In genomic region chr11:4607782-4608666, GRCh38 we compare ENCODE assay signal across 8 cellular contexts. TPM values are rescaled to one million over a fixed set of nuclear protein-coding genes. Genes with fewer than 3 reads are reported as not detected.
DNase-seq lines count a peak whose midpoint lies in the region; ATAC-seq and TF ChIP-seq lines count a peak whose summit lies in the region.

A gene with protein sequence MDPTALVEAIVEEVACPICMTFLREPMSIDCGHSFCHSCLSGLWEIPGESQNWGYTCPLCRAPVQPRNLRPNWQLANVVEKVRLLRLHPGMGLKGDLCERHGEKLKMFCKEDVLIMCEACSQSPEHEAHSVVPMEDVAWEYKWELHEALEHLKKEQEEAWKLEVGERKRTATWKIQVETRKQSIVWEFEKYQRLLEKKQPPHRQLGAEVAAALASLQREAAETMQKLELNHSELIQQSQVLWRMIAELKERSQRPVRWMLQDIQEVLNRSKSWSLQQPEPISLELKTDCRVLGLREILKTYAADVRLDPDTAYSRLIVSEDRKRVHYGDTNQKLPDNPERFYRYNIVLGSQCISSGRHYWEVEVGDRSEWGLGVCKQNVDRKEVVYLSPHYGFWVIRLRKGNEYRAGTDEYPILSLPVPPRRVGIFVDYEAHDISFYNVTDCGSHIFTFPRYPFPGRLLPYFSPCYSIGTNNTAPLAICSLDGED (minus strand): TSS chr11:4608231. CDS start chr11:4605504, 2,727 bp downstream.

- intact Hi-C loops in dendritic cell treated with granulocyte-macrophage colony-stimulating factor and Interleukin-4, amounts not matched to agents 40 ng/mL and 50 ng/mL, for 4 days (cut with micrococcal nuclease): no loop called here

- no peaks in the 10 kb centered on the region for H3K27me3 Mint-ChIP-seq in dendritic cell treated with granulocyte-macrophage colony-stimulating factor and Interleukin-4, amounts not matched to agents 40 ng/mL and 50 ng/mL, for 4 days

- DNase-seq in AG20443 (ENCODE audit: low spot score) (peak; percentile 99), NCI-H526 treated with DMSO at 0.1 percent for 48 hours (lab: John Stamatoyannopoulos, UW) (peak; percentile 94), left lobe of liver (ENCODE audit: low spot score) (peak; percentile 98)
- DNase-seq in activated CD4-positive, alpha-beta T cell treated with anti-CD3 and anti-CD28 coated beads, Interleukin-2, amount 50 U/mL, for 24 hours (ENCODE audit: low read depth in 1 of 2, low spot score in 1 of 2): peak; percentile 85 to 93
- peak; percentile 95 for DNase-seq in stimulated activated CD4-positive, alpha-beta T cell treated with anti-CD3 and anti-CD28 coated beads, Interleukin-4, amount 100 ng/mL, for 1 hour

- peak within 1 kb of the TSS; percentile 94 for H3K27ac Mint-ChIP-seq in dendritic cell treated with granulocyte-macrophage colony-stimulating factor and Interleukin-4, amounts not matched to agents 40 ng/mL and 50 ng/mL, for 4 days

- peaks cover 30% of the 10 kb centered on the region for H3K4me1 Mint-ChIP-seq in dendritic cell treated with granulocyte-macrophage colony-stimulating factor and Interleukin-4, amounts not matched to agents 40 ng/mL and 50 ng/mL, for 4 days (ENCODE audit: low read depth)

- peak within 1 kb of the TSS; percentile 93 for H3K4me3 Mint-ChIP-seq in dendritic cell treated with granulocyte-macrophage colony-stimulating factor and Interleukin-4, amounts not matched to agents 40 ng/mL and 50 ng/mL, for 4 days

- H3K9me3 Mint-ChIP-seq in dendritic cell treated with granulocyte-macrophage colony-stimulating factor and Interleukin-4, amounts not matched to agents 40 ng/mL and 50 ng/mL, for 4 days: no peaks in the 10 kb centered on the region

- H3K36me3 Mint-ChIP-seq in dendritic cell treated with granulocyte-macrophage colony-stimulating factor and Interleukin-4, amounts not matched to agents 40 ng/mL and 50 ng/mL, for 4 days (ENCODE audit: low read depth): peaks cover 28% of the 10 kb centered on the region

- TF ChIP-seq POLR2A in GM19099 (IDR thresholded peaks at IDR 0.05; ENCODE audit: extremely low read depth, insufficient read length, low read depth): peak; percentile 79

- ATAC-seq in HG03432 (IDR thresholded peaks at IDR 0.05; ENCODE audit: unreplicated experiment): peak; percentile 100
- ATAC-seq in left lobe of liver: peak; percentile 98

RNA-seq across cellular contexts. Expression of the gene that starts here (rescaled TPM):
- total RNA-seq in left lobe of liver: 4.5 TPM

Comparison
In these comparisons a context has a peak if more than half of its experiments do, and no peak if none do; other contexts are left out.
1. Peak in every context shown above with its lines: DNase-seq and ATAC-seq.